ENCODE assay signal across 14 cellular contexts in genomic region chr2:229805559-229805958, GRCh38.
A peak's percentile ranks its signal among the peaks of the same experiment; 100 is the strongest.
DNase-seq lines count a peak whose midpoint lies in the region; ATAC-seq, FAIRE-seq and TF ChIP-seq lines count a peak whose summit lies in the region.
"Had no signal": no experiment of that assay in that cellular context is flagged by ENCODE, and none has a peak within 500 bp of the region (broad histone marks: within the 10 kb centered on the region; RNA-seq: fewer than 3 reads in every experiment).

No MANE protein-coding gene starts in this region.

- CTCF ChIA-PET in IMR-90 (lab: Yijun Ruan, JAX) (no interaction called here), K562 (lab: Yijun Ruan, JAX; ENCODE audit: low intra/inter-chr PET ratio) (no interaction called here)

- POLR2A ChIA-PET in IMR-90 (lab: Charles Lee; ENCODE audit: unreplicated experiment) (no interaction called here), K562 (lab: Yijun Ruan, JAX) (no interaction called here)

- no peak overlapping the region for H2BK20ac ChIP-seq in IMR-90 (ENCODE audit: low read depth, low read length)

- H2BK5ac ChIP-seq in IMR-90 (ENCODE audit: low read depth, low read length, poor library complexity, severe bottlenecking): no peak overlapping the region

- H3K4me1 ChIP-seq in IMR-90 (ENCODE audit: control insufficient read depth, insufficient read depth, low read length): no peaks in the 10 kb centered on the region
- no peaks in the 10 kb centered on the region for H3K4me1 ChIP-seq in K562 (replicated peaks in 1 of 2; ENCODE audit: control insufficient read depth in 2 of 2, insufficient read depth in 2 of 2, low read length in 2 of 2)
- peaks cover 3 to 17% (median 12%) of the 10 kb centered on the region in 4 donors for H3K4me1 ChIP-seq in liver (ENCODE audit: control insufficient read depth in 4 of 4, insufficient read depth in 4 of 4, low read length in 3 of 4)
- H3K4me1 ChIP-seq: A549, BLaER1, HAP-1 had no signal

- no peak overlapping the region for H3K18ac ChIP-seq in IMR-90 (ENCODE audit: low read depth, low read length)

- no peaks in the 10 kb centered on the region for H3K9me1 ChIP-seq in IMR-90 (ENCODE audit: insufficient read depth, low read length)
- H3K9me1 ChIP-seq in K562 (ENCODE audit: control insufficient read depth, insufficient read depth, low read length): no peaks in the 10 kb centered on the region

- H3K27me3 ChIP-seq in IMR-90 (ENCODE audit: control insufficient read depth, insufficient read depth, low read length) (no peaks in the 10 kb centered on the region), K562 (ENCODE audit: control insufficient read depth in 2 of 2, insufficient read depth in 2 of 2, low read length in 2 of 2) (no peaks in the 10 kb centered on the region), liver (ENCODE audit: control insufficient read depth in 4 of 4, insufficient read depth in 4 of 4, low read length in 3 of 4) (no peaks in the 10 kb centered on the region)
- H3K27me3 ChIP-seq: BLaER1 had no signal

- no peaks in the 10 kb centered on the region for H3K9me3 ChIP-seq in IMR-90 (ENCODE audit: control insufficient read depth, insufficient read depth, low read length)
- no peaks in the 10 kb centered on the region for H3K9me3 ChIP-seq in K562 (replicated peaks; ENCODE audit: control insufficient read depth, insufficient read depth, low read depth, low read length)
- no peaks in the 10 kb centered on the region for H3K9me3 ChIP-seq in liver (ENCODE audit: control insufficient read depth in 4 of 4, low read length in 3 of 4)
- H3K9me3 ChIP-seq: A549, BLaER1, HAP-1 had no signal

- peaks cover 7% of the 10 kb centered on the region; the same call in 1 of the 2 replicates for H4K20me1 ChIP-seq in IMR-90 (ENCODE audit: insufficient read depth, low read length)
- no peaks in the 10 kb centered on the region for H4K20me1 ChIP-seq in K562 (replicated peaks; ENCODE audit: control insufficient read depth, insufficient read depth, low read length)

- no peak for TF ChIP-seq EP300 in K562 (IDR thresholded peaks at IDR 0.05; ENCODE audit: low read length)

- H4K91ac ChIP-seq in IMR-90 (ENCODE audit: insufficient read depth, low read depth, low read length): no peak overlapping the region

- dilution Hi-C loops in IMR-90 (cut with HindIII; ENCODE audit: low sequenced_read_pairs, unreplicated experiment): no loop called here

- peaks cover 29% of the 10 kb centered on the region for H3K36me3 ChIP-seq in IMR-90 (ENCODE audit: control insufficient read depth, insufficient read depth, low read length)
- peaks cover 76% of the 10 kb centered on the region; the same call in 2 of the 3 replicates for H3K36me3 ChIP-seq in K562 (ENCODE audit: control insufficient read depth, insufficient read depth, low read length)
- H3K36me3 ChIP-seq in liver (ENCODE audit: control insufficient read depth in 4 of 4, insufficient read depth in 3 of 4, low read depth in 1 of 4, low read length in 3 of 4): peaks cover 1 to 53% (median 40%) of the 10 kb centered on the region in 4 donors

- TF ChIP-seq POLR2A in IMR-90 (IDR thresholded peaks at IDR 0.05; ENCODE audit: low read depth, low read length): no peak
- no peak for TF ChIP-seq POLR2A in K562 (conservative IDR thresholded peaks at IDR 0.05)

- H3K79me2 ChIP-seq in K562 (ENCODE audit: control insufficient read depth, insufficient read depth, low read length): no peaks in the 10 kb centered on the region

- BruUV-seq in IMR-90 (replicated peaks; lab: Mats Ljungman, UMichigan) (no TSS peak), K562 (replicated peaks; lab: Mats Ljungman, UMichigan) (no TSS peak)

- H3K79me1 ChIP-seq in IMR-90 (ENCODE audit: low read depth in 1 of 2, low read length in 2 of 2): peaks cover 6 to 9% of the 10 kb centered on the region in 2 experiments; a peak in 2 of 4 replicates

- H3K23ac ChIP-seq in IMR-90 (ENCODE audit: low read depth, low read length): no peak overlapping the region

- no peak overlapping the region for H3K4ac ChIP-seq in IMR-90 (ENCODE audit: low read depth, low read length)

- no peak overlapping the region for H2AK9ac ChIP-seq in IMR-90 (replicated peaks; ENCODE audit: low read depth, low read length, poor library complexity)

- H3K27ac ChIP-seq in IMR-90 (ENCODE audit: insufficient read depth, low read length) (no peak overlapping the region), K562 (ENCODE audit: extremely low read depth, low read depth, low read length) (no peak overlapping the region), liver (ENCODE audit: low read depth in 1 of 2, low read length in 2 of 2) (no peak overlapping the region)
- H3K27ac ChIP-seq: A549, BLaER1, HL-60 had no signal

- no peak for FAIRE-seq in K562 (lab: Jason Lieb, UNC)
- FAIRE-seq: A549 had no signal

- H3K4me3 ChIP-seq in IMR-90 (ENCODE audit: insufficient read depth, low read depth, low read length): no peak overlapping the region
- H3K4me3 ChIP-seq in K562: no peak overlapping the region
- H3K4me3 ChIP-seq in liver (ENCODE audit: low read depth in 1 of 3, low read length in 3 of 3): no peak overlapping the region
- H3K4me3 ChIP-seq: A549, BLaER1, HAP-1 had no signal

- no peak overlapping the region for H4K8ac ChIP-seq in IMR-90 (ENCODE audit: low read depth in 2 of 2, low read length in 2 of 2)

- ATAC-seq in IMR-90 (ENCODE audit: low read depth) (no peak), K562 (no peak), GM18519 (IDR thresholded peaks at IDR 0.05; ENCODE audit: low FRiP score, unreplicated experiment) (no peak)
- ATAC-seq: A549 had no signal

- TF ChIP-seq CTCF in IMR-90 (conservative IDR thresholded peaks at IDR 0.05; ENCODE audit: low read depth, low read length) (no peak), K562 (IDR thresholded peaks at IDR 0.05 in 2 of 3, conservative IDR thresholded peaks at IDR 0.05 in 1 of 3; ENCODE audit: insufficient read depth in 2 of 3, low read depth in 1 of 3, low read length in 3 of 3) (no peak), liver (IDR thresholded peaks at IDR 0.05; ENCODE audit: low read depth, low read length, missing input control) (no peak)

- in situ Hi-C loops in IMR-90 (cut with MboI; ENCODE audit: low sequenced_read_pairs): loop anchor here (25.0 kb wide), 2 partner anchors 357 to 807 kb away; no protein-coding TSS in a partner anchor
- in situ Hi-C loops in K562 (cut with MboI): no loop called here

- H4K5ac ChIP-seq in IMR-90 (ENCODE audit: low read depth, low read length): no peak overlapping the region

- no peak overlapping the region for H3K14ac ChIP-seq in IMR-90 (replicated peaks; ENCODE audit: low read depth, low read length)

- H3K4me2 ChIP-seq in IMR-90 (ENCODE audit: low read depth, low read length) (no peak overlapping the region), K562 (ENCODE audit: insufficient read depth, low read length) (no peak overlapping the region)
- H3K4me2 ChIP-seq: A549, BLaER1 had no signal

- DNase-seq in IMR-90 (no peak), K562 (ENCODE audit: extremely low read depth in 1 of 4, low spot score in 3 of 4) (no peak), NCI-H146 treated with DMSO at 0.1 percent for 48 hours (lab: John Stamatoyannopoulos, UW; ENCODE audit: unreplicated experiment) (no peak)
- no peak for DNase-seq in stimulated activated CD4-positive, alpha-beta T cell treated with anti-CD3 and anti-CD28 coated beads, Interleukin-2, amount 100 ng/mL, for 48 hours
- DNase-seq: CD4-positive, alpha-beta memory T cell; DMS79 treated with DMSO at 0.1 percent for 48 hours; GF-D8; KG1 had no signal

- H3K9ac ChIP-seq in IMR-90 (ENCODE audit: low read depth, low read length) (no peak overlapping the region), K562 (ENCODE audit: insufficient read depth in 1 of 2, low read depth in 2 of 2, low read length in 2 of 2) (no peak overlapping the region), liver (ENCODE audit: low read depth in 1 of 2, low read length in 2 of 2) (no peak overlapping the region)
- H3K9ac ChIP-seq: BLaER1 had no signal

- no peak overlapping the region for H2BK15ac ChIP-seq in IMR-90 (ENCODE audit: low read depth, low read length)

- intact Hi-C loops in IMR-90 (cut with micrococcal nuclease): loop anchor here (10.0 kb wide), 1 partner anchor 359 kb away; no protein-coding TSS in a partner anchor
- intact Hi-C loops in K562 (cut with micrococcal nuclease): loop anchor here (10.0 kb wide), 1 partner anchor 199 kb away; no protein-coding TSS in a partner anchor

- H3K56ac ChIP-seq in IMR-90 (ENCODE audit: extremely low read depth, insufficient read depth, low read length): no peak overlapping the region

- WGBS in IMR-90 (ENCODE audit: extremely low coverage in 2 of 2, insufficient read length in 1 of 2), 2 experiments: no CpG with 5 or more reads among the region's 6 CpGs
- 79% methylated on average over 6 of the region's 6 CpGs for WGBS in K562 (ENCODE audit: insufficient coverage, low coverage, missing lambda C conversion rate)
- WGBS in liver: 34% methylated on average over 6 of the region's 6 CpGs

- H2AK5ac ChIP-seq in IMR-90 (ENCODE audit: low read depth, low read length): no peak overlapping the region

- no peak overlapping the region for H2BK120ac ChIP-seq in IMR-90 (ENCODE audit: low read depth, low read length)

- no peak for TF ChIP-seq RAD21 in IMR-90 (IDR thresholded peaks at IDR 0.05; ENCODE audit: low read length)
- no peak for TF ChIP-seq RAD21 in K562 (CRISPR knock-in tag; conservative IDR thresholded peaks at IDR 0.05 in 1 of 2, IDR thresholded peaks at IDR 0.05 in 1 of 2)
- TF ChIP-seq RAD21 in liver (IDR thresholded peaks at IDR 0.05): no peak

- H2AFZ ChIP-seq in IMR-90 (replicated peaks; ENCODE audit: low read length, poor library complexity) (no peak overlapping the region), K562 (ENCODE audit: low read depth, low read length) (no peak overlapping the region)

TF ChIP-seq in IMR-90, 13 proteins besides CTCF, POLR2A, EP300 and RAD21 (continues in another document):
- TF ChIP-seq CEBPB (IDR thresholded peaks at IDR 0.05; ENCODE audit: low read depth, low read length): peak; percentile 83

TF ChIP-seq in K562, 482 proteins besides CTCF, POLR2A, EP300 and RAD21 (continues in another document):
- no peak for TF ChIP-seq ZFP1 (CRISPR knock-in tag; IDR thresholded peaks at IDR 0.05)
- TF ChIP-seq MAFK (IDR thresholded peaks at IDR 0.05; ENCODE audit: low read length): no peak
- peak; percentile 74 for TF ChIP-seq CEBPB (tag; IDR thresholded peaks at IDR 0.05)

TF ChIP-seq in liver, 16 proteins besides CTCF, POLR2A, EP300 and RAD21 (continues in another document):
- TF ChIP-seq EGR1 (IDR thresholded peaks at IDR 0.05; ENCODE audit: low read depth in 2 of 2): no peak
- TF ChIP-seq HNF4G (IDR thresholded peaks at IDR 0.05): no peak
- peak; percentile 52 for TF ChIP-seq FOXA2 (IDR thresholded peaks at IDR 0.05)
- peak in 1 of 2 donors; percentile 13 for TF ChIP-seq GABPA (IDR thresholded peaks at IDR 0.05 in 1 of 2, conservative IDR thresholded peaks at IDR 0.05 in 1 of 2)
- peak; percentile 48 to 68 for TF ChIP-seq HNF4A (conservative IDR thresholded peaks at IDR 0.05)
- TF ChIP-seq SP1 (IDR thresholded peaks at IDR 0.05): peak; percentile 28
- TF ChIP-seq FOXA1 (IDR thresholded peaks at IDR 0.05): peak; percentile 21
- TF ChIP-seq RXRA (IDR thresholded peaks at IDR 0.05): peak; percentile 65 to 75
- TF ChIP-seq, protein P1, sequence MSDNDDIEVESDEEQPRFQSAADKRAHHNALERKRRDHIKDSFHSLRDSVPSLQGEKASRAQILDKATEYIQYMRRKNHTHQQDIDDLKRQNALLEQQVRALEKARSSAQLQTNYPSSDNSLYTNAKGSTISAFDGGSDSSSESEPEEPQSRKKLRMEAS (IDR thresholded peaks at IDR 0.05): no peak
- TF ChIP-seq NR2F2 (IDR thresholded peaks at IDR 0.05): no peak
